7 cellular contexts compared by ENCODE assay signal in genomic region chr19:48812094-48812929, GRCh38. TPM values are rescaled to one million over a fixed set of nuclear protein-coding genes. Genes with fewer than 3 reads are reported as not detected.
DNase-seq lines count a peak whose midpoint lies in the region; ATAC-seq and TF ChIP-seq lines count a peak whose summit lies in the region.

No MANE protein-coding gene starts in this region.

- H3K27ac Mint-ChIP-seq in nephron progenitor cell, result peak overlapping the region; percentile 95

- no peaks in the 10 kb centered on the region for H3K9me3 Mint-ChIP-seq in nephron progenitor cell

- peak overlapping the region; percentile 51 to 71 for H3K4me3 ChIP-seq in foreskin fibroblast (ENCODE audit: low read depth in 1 of 2, low read length in 2 of 2)

- TF ChIP-seq CTCF in foreskin fibroblast (IDR thresholded peaks at IDR 0.05; ENCODE audit: low read depth, low read length) (no peak), nephron progenitor cell (IDR thresholded peaks at IDR 0.05) (no peak)

- ATAC-seq in GM18498 (IDR thresholded peaks at IDR 0.05; ENCODE audit: unreplicated experiment), result peak; percentile 57

- H3K4me1 Mint-ChIP-seq in nephron progenitor cell, result peaks cover 54% of the 10 kb centered on the region

- H3K27me3 Mint-ChIP-seq in nephron progenitor cell (ENCODE audit: low read depth, poor library complexity), result peaks cover 8% of the 10 kb centered on the region

- H3K4me3 Mint-ChIP-seq in nephron progenitor cell, result peak overlapping the region; percentile 83

- H3K36me3 Mint-ChIP-seq in nephron progenitor cell (ENCODE audit: low read depth), result no peaks in the 10 kb centered on the region

- DNase-seq in HUDEP-2 (lab: John Stamatoyannopoulos, UW; ENCODE audit: unreplicated experiment in 76 of 76) (peak in 71 of 76 experiments; percentile 25 to 93 (median 81)), OCI-M2 (lab: John Stamatoyannopoulos, UW; ENCODE audit: unreplicated experiment) (peak; percentile 48), foreskin fibroblast (peak; percentile 57 to 91), nephron progenitor cell (peak; percentile 80)
- peak; percentile 34 for DNase-seq in activated gamma-delta T cell treated with anti-CD3 and anti-CD28 coated beads, Interleukin-2, amount 50 U/mL, for 16 hours (ENCODE audit: low read depth)

- peak overlapping the region; percentile 96 for H3K27ac ChIP-seq in temporal lobe (ENCODE audit: low read depth, low read length)

RNA-seq across cellular contexts. Expression of gene BCAT2, which starts 1.5 kb away (rescaled TPM):
- total RNA-seq in temporal lobe, result 7.1 TPM

RNA-seq across cellular contexts. Expression of gene HSD17B14, which starts 24.0 kb away (rescaled TPM):
- 1.7 TPM for total RNA-seq in temporal lobe

RNA-seq across cellular contexts. Expression of gene PLEKHA4, which starts 56.1 kb away (rescaled TPM):
- total RNA-seq in temporal lobe, result 2.0 TPM

RNA-seq across cellular contexts. Expression of gene FGF21, which starts 57.0 kb away (rescaled TPM):
- not detected for total RNA-seq in temporal lobe

RNA-seq across cellular contexts. Expression of gene FUT1, which starts 59.9 kb away (rescaled TPM):
- 0.49 TPM for total RNA-seq in temporal lobe

Comparison
In these comparisons a context has a peak if more than half of its experiments do, and no peak if none do; other contexts are left out.
1. Peak in every context shown above with its lines: DNase-seq, ATAC-seq, H3K4me3 ChIP-seq and H3K27ac ChIP-seq.